ENCODE assay signal across 8 cellular contexts in the genomic region with DNA sequence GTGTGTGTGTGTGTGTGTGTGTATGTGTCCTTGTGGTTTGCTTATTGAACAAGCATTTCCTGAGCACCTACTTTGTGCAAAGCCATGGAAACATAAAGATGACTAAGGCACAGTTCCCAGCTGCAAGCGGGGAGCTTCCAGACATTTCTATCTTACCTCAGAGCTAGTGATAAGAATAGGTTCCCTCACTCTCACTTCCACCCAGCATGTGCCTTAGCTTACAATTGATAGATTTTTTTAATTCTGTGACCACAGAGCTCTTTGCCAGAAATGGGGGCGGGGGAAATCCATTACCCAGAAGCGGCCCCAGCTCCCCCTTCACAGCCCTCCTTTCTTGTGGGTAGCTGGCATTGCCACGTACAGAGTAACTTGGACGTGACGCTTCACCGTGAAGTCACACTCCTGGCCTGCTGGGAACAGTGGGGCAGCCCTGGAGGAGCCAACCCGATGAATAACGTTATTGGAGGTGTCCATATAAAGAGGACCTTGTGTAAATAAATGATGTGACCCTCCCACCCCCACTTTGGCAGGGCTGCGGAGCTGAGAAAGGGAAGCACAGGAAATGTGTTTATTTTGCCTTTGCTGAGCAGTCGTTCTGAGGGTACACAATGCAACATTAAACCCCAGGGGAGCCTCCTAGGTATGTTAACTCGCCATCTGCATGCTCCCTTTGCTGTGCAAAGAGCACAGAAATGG.
DNase-seq lines count a peak whose midpoint lies in the region; ATAC-seq and TF ChIP-seq lines count a peak whose summit lies in the region.

No MANE protein-coding gene starts in this region.

- H3K4me2 ChIP-seq in BLaER1: peak overlapping the region; percentile 87

- H3K9me3 Mint-ChIP-seq in activated CD4-positive, alpha-beta memory T cell treated with anti-CD3 and anti-CD28 coated beads, Interleukin-2, amount 10 ng/mL, durations not matched to agents 7 days and 5 days: peaks cover 10% of the 10 kb centered on the region
- peaks cover 5% of the 10 kb centered on the region for H3K9me3 Mint-ChIP-seq in mesothelial cell of epicardium

- peaks cover 61% of the 10 kb centered on the region for H3K36me3 Mint-ChIP-seq in activated CD4-positive, alpha-beta memory T cell treated with anti-CD3 and anti-CD28 coated beads, Interleukin-2, amount 10 ng/mL, durations not matched to agents 7 days and 5 days (ENCODE audit: low read depth)
- H3K36me3 Mint-ChIP-seq in mesothelial cell of epicardium: peaks cover 4% of the 10 kb centered on the region

- peaks cover 62% of the 10 kb centered on the region for H3K4me1 ChIP-seq in BLaER1

- H3K4me3 Mint-ChIP-seq in activated CD4-positive, alpha-beta memory T cell treated with anti-CD3 and anti-CD28 coated beads, Interleukin-2, amount 10 ng/mL, durations not matched to agents 7 days and 5 days: no peak overlapping the region
- H3K4me3 Mint-ChIP-seq in mesothelial cell of epicardium: no peak overlapping the region

- DNase-seq in NCI-H187 treated with DMSO at 0.1 percent for 48 hours (lab: John Stamatoyannopoulos, UW) (peak; percentile 55), fibroblast of mammary gland (ENCODE audit: low read depth) (peak; percentile 93), mesothelial cell of epicardium (ENCODE audit: low spot score in 2 of 2, unreplicated experiment in 2 of 2) (no peak)
- peak; percentile 71 for DNase-seq in activated CD4-positive, alpha-beta memory T cell treated with anti-CD3 and anti-CD28 coated beads, Interleukin-2, amount 10 ng/mL, durations not matched to agents 7 days and 5 days
- peak; percentile 48 to 68 for DNase-seq in stimulated activated CD8-positive, alpha-beta memory T cell treated with anti-CD3 and anti-CD28 coated beads, Interleukin-4, amount 100 ng/mL, for 4 hours (ENCODE audit: low read depth in 2 of 2, low spot score in 1 of 2)

- peak overlapping the region; percentile 64 for H3K27ac ChIP-seq in BLaER1

- TF ChIP-seq CTCF in fibroblast of mammary gland (conservative IDR thresholded peaks at IDR 0.05; ENCODE audit: control insufficient read depth, insufficient read depth, low read depth, low read length) (no peak), mesothelial cell of epicardium (IDR thresholded peaks at IDR 0.05; ENCODE audit: unreplicated experiment) (no peak)

- no peaks in the 10 kb centered on the region for H3K27me3 Mint-ChIP-seq in activated CD4-positive, alpha-beta memory T cell treated with anti-CD3 and anti-CD28 coated beads, Interleukin-2, amount 10 ng/mL, durations not matched to agents 7 days and 5 days
- peaks cover 8% of the 10 kb centered on the region for H3K27me3 Mint-ChIP-seq in mesothelial cell of epicardium (ENCODE audit: low read depth)

- POLR2A ChIA-PET in activated CD4-positive, alpha-beta memory T cell treated with anti-CD3 and anti-CD28 coated beads, Interleukin-2, amount 10 ng/mL, durations not matched to agents 7 days and 5 days (lab: Charles Lee): interaction anchor here (0.8 to 1.5 kb wide), 6 partner anchors 8 to 412 kb away, joined by 3 to 5 read pairs (median 3); a partner anchor contains a TSS

- no peaks in the 10 kb centered on the region for H3K27me3 ChIP-seq in BLaER1

- H3K4me1 Mint-ChIP-seq in activated CD4-positive, alpha-beta memory T cell treated with anti-CD3 and anti-CD28 coated beads, Interleukin-2, amount 10 ng/mL, durations not matched to agents 7 days and 5 days: peaks cover 76% of the 10 kb centered on the region
- no peaks in the 10 kb centered on the region for H3K4me1 Mint-ChIP-seq in mesothelial cell of epicardium

- H3K4me3 ChIP-seq in BLaER1 (peak overlapping the region; percentile 38; the same call in 1 of the 2 replicates), fibroblast of mammary gland (ENCODE audit: control insufficient read depth, low read depth, low read length) (no peak overlapping the region)

- CTCF ChIA-PET in activated CD4-positive, alpha-beta memory T cell treated with anti-CD3 and anti-CD28 coated beads, Interleukin-2, amount 10 ng/mL, durations not matched to agents 7 days and 5 days (lab: Charles Lee): interaction anchor here (0.8 to 1.9 kb wide), 4 partner anchors 8 to 314 kb away, joined by 3 to 6 read pairs (median 5); no protein-coding TSS in a partner anchor

- peaks cover 28% of the 10 kb centered on the region for H3K36me3 ChIP-seq in BLaER1

- peak overlapping the region; percentile 58 for H3K9ac ChIP-seq in BLaER1

- peaks cover 96% of the 10 kb centered on the region for H4K20me1 ChIP-seq in BLaER1

- peak overlapping the region; percentile 82 for H3K27ac Mint-ChIP-seq in activated CD4-positive, alpha-beta memory T cell treated with anti-CD3 and anti-CD28 coated beads, Interleukin-2, amount 10 ng/mL, durations not matched to agents 7 days and 5 days
- no peak overlapping the region for H3K27ac Mint-ChIP-seq in mesothelial cell of epicardium

- ATAC-seq in GM21619 (IDR thresholded peaks at IDR 0.05; ENCODE audit: unreplicated experiment) (peak; percentile 33), HG03095 (IDR thresholded peaks at IDR 0.05; ENCODE audit: unreplicated experiment) (no peak)

- H3K9me3 ChIP-seq in BLaER1: peaks cover 14% of the 10 kb centered on the region

Comparison
In these comparisons a context has a peak if more than half of its experiments do, and no peak if none do; other contexts are left out.
1. DNase-seq: peak in NCI-H187 treated with DMSO at 0.1 percent for 48 hours (single experiment), activated CD4-positive, alpha-beta memory T cell treated with anti-CD3 and anti-CD28 coated beads, Interleukin-2, amount 10 ng/mL, durations not matched to agents 7 days and 5 days (single experiment), fibroblast of mammary gland (single experiment) and stimulated activated CD8-positive, alpha-beta memory T cell treated with anti-CD3 and anti-CD28 coated beads, Interleukin-4, amount 100 ng/mL, for 4 hours (2 of 2); none in mesothelial cell of epicardium (0 of 2).